In the genomic region with DNA sequence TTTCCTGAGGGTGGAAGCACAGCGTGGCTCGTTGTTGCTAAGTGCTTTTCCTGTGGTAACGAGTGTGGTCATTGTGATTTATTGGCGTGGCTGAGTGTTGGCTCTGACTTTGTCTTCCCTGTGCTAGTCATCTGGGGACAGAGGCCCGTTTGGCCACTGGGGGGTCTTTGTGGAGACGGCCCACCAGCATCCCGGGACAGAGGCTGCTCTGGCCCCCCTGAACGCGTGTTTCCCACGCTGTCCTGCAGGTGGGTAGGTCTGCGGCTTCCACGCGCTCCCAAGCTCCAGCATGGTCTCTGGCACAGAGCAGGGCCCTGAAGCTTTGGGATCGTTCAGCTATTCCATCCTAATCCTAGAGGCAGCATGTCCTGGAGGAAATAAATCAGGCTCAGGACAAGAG, we compare ENCODE assay signal across 17 cellular contexts.
"Had no signal": no experiment of that assay in that cellular context is flagged by ENCODE, and none has a peak within 500 bp of the region (broad histone marks: within the 10 kb centered on the region; RNA-seq: fewer than 3 reads in every experiment).

No MANE protein-coding gene starts in this region.

- H3K4me1 ChIP-seq: ascending aorta, gastrocnemius medialis, heart right ventricle, parathyroid adenoma, tibial artery had no signal

- H3K36me3 ChIP-seq: ascending aorta, gastrocnemius medialis, heart right ventricle, tibial artery had no signal

- H3K9me3 ChIP-seq: ascending aorta, gastrocnemius medialis had no signal

- H3K27me3 ChIP-seq: ascending aorta, gastrocnemius medialis, tibial artery had no signal

- H3K79me2 ChIP-seq: parathyroid adenoma had no signal

- H2AFZ ChIP-seq: parathyroid adenoma had no signal

- H3K4me3 ChIP-seq: ascending aorta, gastrocnemius medialis, heart right ventricle, tibial artery had no signal

- H3K27ac ChIP-seq: ascending aorta, gastrocnemius medialis, heart right ventricle, parathyroid adenoma, tibial artery had no signal

- ATAC-seq: activated CD8-positive, alpha-beta T cell treated with anti-CD3 and anti-CD28 coated beads for 36 hours; activated T-cell treated with anti-CD3 and anti-CD28 coated beads, Interleukin-2, amount 50 U/mL, for 72 hours; esophagus mucosa; gastrocnemius medialis; heart right ventricle; naive thymus-derived CD4-positive, alpha-beta T cell; sciatic nerve; stimulated activated naive B cell treated with anti-CD40 and anti-IgM and Interleukin-4, amounts not matched to agents 10 μg/mL and 1 μg/mL and 100 μg/mL, for 72 hours; T-cell had no signal

- H3K9ac ChIP-seq: parathyroid adenoma had no signal

- DNase-seq: activated B cell treated with CpG ODN at 0.5 μM for 24 hours; activated CD4-positive, alpha-beta T cell treated with anti-CD3 and anti-CD28 coated beads for 4 hours; activated CD8-positive, alpha-beta T cell treated with anti-CD3 and anti-CD28 coated beads for 36 hours; activated effector memory CD4-positive, alpha-beta T cell treated with anti-CD3 and anti-CD28 coated beads, Interleukin-2, amount 50 U/mL, for 16 hours; activated T-cell treated with anti-CD3 and anti-CD28 coated beads, Interleukin-2, amount 50 U/mL, for 72 hours; cortex of kidney; effector CD4-positive, alpha-beta T cell; gastrocnemius medialis; heart right ventricle; naive thymus-derived CD4-positive, alpha-beta T cell; stimulated activated naive B cell treated with anti-CD40 and anti-IgM and Interleukin-4, amounts not matched to agents 10 μg/mL and 1 μg/mL and 100 μg/mL, for 72 hours; T-cell; tibial artery had no signal
